8 cellular contexts compared by ENCODE assay signal in the genomic region with DNA sequence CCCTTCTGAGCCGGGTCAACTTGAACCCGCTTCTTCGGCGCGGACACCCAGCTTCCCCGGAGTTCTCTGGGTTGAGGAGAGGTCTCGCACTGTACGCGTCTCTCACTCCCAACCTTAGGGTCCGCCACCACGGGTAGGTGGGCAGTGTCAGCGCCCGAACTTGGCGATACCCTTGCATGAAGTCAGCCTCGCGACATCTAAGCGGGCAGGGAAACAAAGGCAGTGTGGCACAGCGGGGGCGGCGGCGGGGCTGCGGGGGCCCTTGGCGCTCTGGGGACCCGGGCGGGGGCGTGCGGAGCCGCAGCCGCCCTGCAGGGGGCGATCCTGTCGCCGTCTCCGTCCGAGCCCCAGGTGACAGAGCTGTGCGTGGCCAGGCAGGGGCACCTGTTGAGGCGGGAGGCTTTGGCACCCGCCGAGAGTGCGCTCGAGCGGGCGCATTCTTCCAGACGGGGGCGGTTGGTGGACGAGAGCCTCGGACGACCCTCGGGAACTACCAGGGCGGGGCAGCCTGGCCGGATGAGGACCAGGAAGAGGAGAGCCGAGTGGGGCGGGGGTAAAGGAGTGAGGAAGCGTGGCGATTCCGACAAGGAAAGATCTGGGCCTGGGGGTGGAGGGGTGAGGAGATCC. TPM values are rescaled to one million over a fixed set of nuclear protein-coding genes. Genes with fewer than 3 reads are reported as not detected.
DNase-seq lines count a peak whose midpoint lies in the region; ATAC-seq and TF ChIP-seq lines count a peak whose summit lies in the region.

No MANE protein-coding gene starts in this region.

- peaks cover 11% of the 10 kb centered on the region for H3K4me1 Mint-ChIP-seq in Caco-2 (ENCODE audit: low read depth, unreplicated experiment)

- no peaks in the 10 kb centered on the region for H3K9me3 Mint-ChIP-seq in Caco-2 (ENCODE audit: unreplicated experiment)

- H3K4me1 ChIP-seq in Caco-2 (peaks cover 8% of the 10 kb centered on the region), esophagus muscularis mucosa (peaks cover 39 to 42% (median 41%) of the 10 kb centered on the region in 4 donors), uterus (no peaks in the 10 kb centered on the region)

- peak; percentile 67 to 92 for TF ChIP-seq CTCF in Caco-2 (IDR thresholded peaks at IDR 0.05; ENCODE audit: insufficient read depth in 1 of 2, low read depth in 1 of 2, low read length in 1 of 2, severe bottlenecking in 1 of 2, unreplicated experiment in 1 of 2)
- peak; percentile 58 to 75 (median 74) for TF ChIP-seq CTCF in esophagus muscularis mucosa (IDR thresholded peaks at IDR 0.05)
- peak; percentile 79 for TF ChIP-seq CTCF in neural cell (IDR thresholded peaks at IDR 0.05; ENCODE audit: poor library complexity, severe bottlenecking)
- TF ChIP-seq CTCF in uterus (IDR thresholded peaks at IDR 0.05): peak; percentile 48 to 70 (median 52)

- H3K4me3 ChIP-seq in Caco-2 (ENCODE audit: low read depth, low read length) (peak overlapping the region; percentile 81), esophagus muscularis mucosa (peak overlapping the region; percentile 61 to 75 (median 67)), neural cell (ENCODE audit: low read length) (peak overlapping the region; percentile 92), uterus (peak overlapping the region; percentile 39 to 41)

- peak overlapping the region; percentile 78 for H3K9ac ChIP-seq in neural cell (ENCODE audit: low read length)

- POLR2A ChIA-PET in Caco-2 (lab: Charles Lee): interaction anchor here (0.6 kb wide), 1 partner anchor 1661 kb away, joined by 3 read pairs; no protein-coding TSS in a partner anchor

- H3K27ac ChIP-seq in esophagus muscularis mucosa (replicated peaks in 1 of 4): peak overlapping the region; percentile 30 to 60 (median 58)
- peak overlapping the region; percentile 31 for H3K27ac ChIP-seq in neural cell (ENCODE audit: low read length)
- H3K27ac ChIP-seq in uterus: peak overlapping the region; percentile 51 to 62

- TF ChIP-seq POLR2A in esophagus muscularis mucosa (IDR thresholded peaks at IDR 0.05; ENCODE audit: low read depth): no peak
- TF ChIP-seq POLR2A in uterus (IDR thresholded peaks at IDR 0.05): no peak

- 3% methylated on average over 26 of the region's 55 CpGs for WGBS in esophagus muscularis mucosa

- DNase-seq in Caco-2: peak; percentile 56 to 77
- DNase-seq in activated CD4-positive, alpha-beta T cell treated with anti-CD3 and anti-CD28 coated beads, Interleukin-2, amount 50 U/mL, for 48 hours: peak; percentile 51 to 63
- DNase-seq in esophagus muscularis mucosa (ENCODE audit: extremely low spot score): no peak
- peak in 1 of 2 donors; percentile 48 for DNase-seq in uterus
- DNase-seq in amniotic stem cell (lab: John Stamatoyannopoulos, UW): no peak
- no peak for DNase-seq in kidney glomerular epithelial cell (lab: John Stamatoyannopoulos, UW)

- intact Hi-C loops in Caco-2 (cut with micrococcal nuclease; ENCODE audit: unreplicated experiment): loop anchor here (1.0 to 5.0 kb wide), 6 partner anchors 19 to 201 kb away; a partner anchor contains a TSS
- intact Hi-C loops in esophagus muscularis mucosa (cut with DNase I): no loop called here
- intact Hi-C loops in uterus (cut with DNase I; ENCODE audit: low total_unique reads): no loop called here

- peaks cover 5% of the 10 kb centered on the region for H3K36me3 Mint-ChIP-seq in Caco-2 (ENCODE audit: insufficient read depth, unreplicated experiment)

- peak; percentile 41 for ATAC-seq in HG02678 (IDR thresholded peaks at IDR 0.05; ENCODE audit: unreplicated experiment)

- peak overlapping the region; percentile 21 for H2AFZ ChIP-seq in neural cell (ENCODE audit: low read depth, low read length)

- H3K27me3 Mint-ChIP-seq in Caco-2 (ENCODE audit: insufficient read depth, unreplicated experiment): peaks cover 3% of the 10 kb centered on the region

- H3F3A ChIP-seq in neural cell (ENCODE audit: insufficient read depth, low read length, poor library complexity, severe bottlenecking): peaks cover 4% of the 10 kb centered on the region

- TF ChIP-seq RAD21 in neural cell (conservative IDR thresholded peaks at IDR 0.05): peak; percentile 73

- no peaks in the 10 kb centered on the region for H4K20me1 ChIP-seq in neural cell (ENCODE audit: insufficient read depth)

- peaks cover 13% of the 10 kb centered on the region for H3K79me2 ChIP-seq in neural cell (replicated peaks; ENCODE audit: insufficient read depth, low read length)

- BruUV-seq in Caco-2 (replicated peaks; lab: Mats Ljungman, UMichigan): no TSS peak

- TF ChIP-seq EP300 in esophagus muscularis mucosa (IDR thresholded peaks at IDR 0.05) (no peak), neural cell (conservative IDR thresholded peaks at IDR 0.05; ENCODE audit: poor library complexity, severe bottlenecking) (no peak)

- no peaks in the 10 kb centered on the region for H3K36me3 ChIP-seq in Caco-2 (ENCODE audit: control insufficient read depth, insufficient read depth, low read length)
- no peaks in the 10 kb centered on the region for H3K36me3 ChIP-seq in esophagus muscularis mucosa
- no peaks in the 10 kb centered on the region for H3K36me3 ChIP-seq in neural cell (ENCODE audit: insufficient read depth, low read length)
- no peaks in the 10 kb centered on the region for H3K36me3 ChIP-seq in uterus

- peak overlapping the region; percentile 13 for H3K27ac Mint-ChIP-seq in Caco-2 (ENCODE audit: unreplicated experiment)

- H3K27me3 ChIP-seq in Caco-2 (replicated peaks; ENCODE audit: control insufficient read depth, insufficient read depth, low read length) (no peaks in the 10 kb centered on the region; the same call in 1 of the 2 replicates), esophagus muscularis mucosa (peaks cover 0 to 51% (median 0%) of the 10 kb centered on the region in 4 donors), neural cell (ENCODE audit: insufficient read depth, low read depth, low read length) (no peaks in the 10 kb centered on the region), uterus (peaks cover 0 to 5% of the 10 kb centered on the region in 2 donors)

- peak overlapping the region; percentile 55 for H3K4me2 ChIP-seq in neural cell (ENCODE audit: low read length)

- H3K9me2 ChIP-seq in neural cell (ENCODE audit: insufficient read depth, low read length): no peaks in the 10 kb centered on the region

- H3K9me3 ChIP-seq in Caco-2: no peaks in the 10 kb centered on the region
- H3K9me3 ChIP-seq in esophagus muscularis mucosa: no peaks in the 10 kb centered on the region
- no peaks in the 10 kb centered on the region for H3K9me3 ChIP-seq in neural cell (ENCODE audit: low read length)
- no peaks in the 10 kb centered on the region for H3K9me3 ChIP-seq in uterus

- H3K4me3 Mint-ChIP-seq in Caco-2 (ENCODE audit: unreplicated experiment): peak overlapping the region; percentile 83

- CTCF ChIA-PET in Caco-2 (lab: Charles Lee): interaction anchor here (0.7 to 4.2 kb wide), 15 partner anchors 9 to 448 kb away, joined by 3 to 68 read pairs (median 4); no protein-coding TSS in a partner anchor

TF ChIP-seq in neural cell, 6 proteins besides CTCF, POLR2A, EP300 and RAD21:
- no peak for TF ChIP-seq TAF1 (IDR thresholded peaks at IDR 0.05; ENCODE audit: low read depth)
- peak; percentile 72 for TF ChIP-seq SMC3 (conservative IDR thresholded peaks at IDR 0.05; ENCODE audit: poor library complexity)

RNA-seq across cellular contexts. Expression of a gene that starts 1.1 kb away (rescaled TPM):
- total RNA-seq in Caco-2 (2022): 3.2 and 3.8 TPM in 2 replicates
- 10 to 100 TPM in 2 of 4 donors, 1 to 10 TPM in 2; 5.8 to 18.4 (median 10.5) TPM for total RNA-seq in esophagus muscularis mucosa
- polyA plus RNA-seq in neural cell: 23.8 and 25.2 TPM in 2 replicates
- 17.3 and 20.1 TPM in 2 replicates for polyA minus RNA-seq in neural cell
- 10 to 100 TPM in 3 of 4 donors, 1 to 10 TPM in 1; 2.1 to 35.9 (median 11.5) TPM for total RNA-seq in uterus

Comparison
In these comparisons a context has a peak if more than half of its experiments do, and no peak if none do; other contexts are left out.
1. DNase-seq: peak in Caco-2 (2 of 2) and activated CD4-positive, alpha-beta T cell treated with anti-CD3 and anti-CD28 coated beads, Interleukin-2, amount 50 U/mL, for 48 hours (2 of 2); none in esophagus muscularis mucosa (single experiment), amniotic stem cell (single experiment) and kidney glomerular epithelial cell (single experiment).
2. H3K4me3 ChIP-seq: peak in every context shown above with its lines; median percentile 92 in neural cell; 81 in Caco-2; 67 in esophagus muscularis mucosa; 40 in uterus.
3. Peak in every context shown above with its lines, with median percentiles within 50 percentile points of each other: CTCF ChIP-seq and H3K27ac ChIP-seq.